17 cellular contexts compared by ENCODE assay signal in the genomic region with DNA sequence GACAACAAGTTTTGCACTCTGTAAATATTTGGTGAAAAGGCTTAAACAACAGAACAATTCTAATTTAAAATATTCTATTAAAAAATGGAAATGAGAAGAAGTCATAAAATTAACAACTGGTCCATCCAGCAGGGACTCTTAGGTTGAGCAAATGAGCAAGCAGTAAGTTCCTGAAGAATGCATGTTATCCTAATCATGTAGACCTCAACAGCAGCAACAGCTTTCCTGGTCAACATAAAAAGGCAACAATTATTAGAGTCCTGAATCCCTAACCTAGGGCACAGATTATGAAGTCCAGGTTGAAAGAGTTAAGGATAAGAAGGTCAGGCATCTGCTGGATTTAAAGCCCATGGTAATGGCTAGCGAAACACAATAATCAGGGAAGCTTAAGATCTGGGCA.
"Had no signal": no experiment of that assay in that cellular context is flagged by ENCODE, and none has a peak within 500 bp of the region (broad histone marks: within the 10 kb centered on the region; RNA-seq: fewer than 3 reads in every experiment).

No MANE protein-coding gene starts in this region.

- H3K4me1 ChIP-seq: foreskin keratinocyte, left lung, right atrium auricular region had no signal

- DNase-seq: activated T-cell treated with anti-CD3 and anti-CD28 coated beads, Interleukin-2, amount 50 U/mL, for 1 hour; aorta; brain microvascular endothelial cell; caudate nucleus; effector CD8-positive, alpha-beta T cell; foreskin keratinocyte; left lung; natural killer cell; stimulated activated CD4-positive, alpha-beta T cell treated with anti-CD3 and anti-CD28 coated beads, Interleukin-12 subunit alpha, Interleukin-12 subunit beta, amount 100 ng/mL, for 4 hours; stimulated activated CD4-positive, alpha-beta T cell treated with anti-CD3 and anti-CD28 coated beads, Interleukin-4, amount 100 ng/mL, for 4 hours; tibial artery had no signal

- H3K9me3 Mint-ChIP-seq: activated T-helper 17 cell treated with anti-CD3 and anti-CD28 coated beads, Interleukin-2, amount 50 U/mL, for 72 hours; dendritic cell treated with granulocyte-macrophage colony-stimulating factor and Interleukin-4, amounts not matched to agents 40 ng/mL and 50 ng/mL, for 4 days; natural killer cell had no signal

- H3K27me3 ChIP-seq: brain microvascular endothelial cell, foreskin keratinocyte, left lung, right atrium auricular region, tibial artery had no signal

- H3K36me3 Mint-ChIP-seq: natural killer cell had no signal

- H3K4me3 ChIP-seq: left lung, right atrium auricular region, tibial artery had no signal

- FAIRE-seq: TTC549 had no signal

- H3K27ac Mint-ChIP-seq: activated T-helper 17 cell treated with anti-CD3 and anti-CD28 coated beads, Interleukin-2, amount 50 U/mL, for 72 hours; dendritic cell treated with granulocyte-macrophage colony-stimulating factor and Interleukin-4, amounts not matched to agents 40 ng/mL and 50 ng/mL, for 4 days; natural killer cell; stimulated activated naive CD8-positive, alpha-beta T cell treated with anti-CD3 and anti-CD28 coated beads, Interleukin-15, Interleukin-2, amounts not matched to agents 100 ng/mL and 50 ng/mL, for 24 hours had no signal

- ATAC-seq: activated naive CD4-positive, alpha-beta T cell treated with anti-CD3 and anti-CD28 coated beads, Interleukin-2, amount 50 U/mL, for 72 hours; activated T-helper 17 cell treated with anti-CD3 and anti-CD28 coated beads, Interleukin-2, amount 50 U/mL, for 72 hours; foreskin keratinocyte; left lung had no signal

- H3K9me3 ChIP-seq: left lung, right atrium auricular region, tibial artery had no signal

- H3K36me3 ChIP-seq: brain microvascular endothelial cell, left lung, right atrium auricular region had no signal

- H3K4me1 Mint-ChIP-seq: natural killer cell had no signal

- H3K4me3 Mint-ChIP-seq: activated T-helper 17 cell treated with anti-CD3 and anti-CD28 coated beads, Interleukin-2, amount 50 U/mL, for 72 hours; dendritic cell treated with granulocyte-macrophage colony-stimulating factor and Interleukin-4, amounts not matched to agents 40 ng/mL and 50 ng/mL, for 4 days; stimulated activated naive CD8-positive, alpha-beta T cell treated with anti-CD3 and anti-CD28 coated beads, Interleukin-15, Interleukin-2, amounts not matched to agents 100 ng/mL and 50 ng/mL, for 24 hours had no signal
